Comparison of ENCODE assay signal across 25 cellular contexts in genomic region chr7:135669774-135670173, GRCh38. TPM values are rescaled to one million over a fixed set of nuclear protein-coding genes. Genes with fewer than 3 reads are reported as not detected.
DNase-seq lines count a peak whose midpoint lies in the region; ATAC-seq and TF ChIP-seq lines count a peak whose summit lies in the region.
"Had no signal": no experiment of that assay in that cellular context is flagged by ENCODE, and none has a peak within 500 bp of the region (broad histone marks: within the 10 kb centered on the region; RNA-seq: fewer than 3 reads in every experiment).

No MANE protein-coding gene starts in this region.

- dilution Hi-C loops in mammary epithelial cell (cut with HindIII; ENCODE audit: low sequenced_read_pairs), result no loop called here

- in situ Hi-C loops in mammary epithelial cell (cut with MboI; ENCODE audit: low sequenced_read_pairs in 2 of 2), result loop anchor here in 1 of 2 donors (5.0 kb wide), 2 partner anchors 128 to 338 kb away; no protein-coding TSS in a partner anchor

- ATAC-seq in heart right ventricle (peak in 3 of 8 donors; percentile 38 to 51 (median 43)), Right ventricle myocardium inferior (no peak), thoracic aorta (ENCODE audit: insufficient number of reproducible peaks, low FRiP score, low read depth) (no peak), HG02642 (IDR thresholded peaks at IDR 0.05; ENCODE audit: poor library complexity, unreplicated experiment) (no peak), HG02870 (IDR thresholded peaks at IDR 0.05; ENCODE audit: unreplicated experiment) (no peak)
- ATAC-seq: HCT116 had no signal

- H3K9ac ChIP-seq in mammary epithelial cell (ENCODE audit: insufficient read depth, low read length), result no peak overlapping the region

- peak overlapping the region; percentile 73 for H3K4me2 ChIP-seq in mammary epithelial cell (ENCODE audit: insufficient read depth, low read depth, low read length)

- H3K4me1 ChIP-seq in heart right ventricle (peaks cover 2 to 85% (median 67%) of the 10 kb centered on the region in 9 donors), mammary epithelial cell (ENCODE audit: insufficient read depth, low read length) (peaks cover 38% of the 10 kb centered on the region), mesodermal cell (ENCODE audit: control insufficient read depth, insufficient read depth, low read length, poor library complexity, severe bottlenecking) (peaks cover 13% of the 10 kb centered on the region), thoracic aorta (ENCODE audit: control insufficient read depth in 1 of 2, low read depth in 2 of 2) (peaks cover 8 to 67% of the 10 kb centered on the region in 2 donors)

- DNase-seq in heart right ventricle (no peak), Right ventricle myocardium inferior (ENCODE audit: missing footprints) (no peak), mammary epithelial cell (no peak), thoracic aorta (ENCODE audit: low spot score) (no peak)
- no peak for DNase-seq in activated CD4-positive, alpha-beta memory T cell treated with anti-CD3 and anti-CD28 coated beads, Interleukin-2, amount 10 ng/mL, durations not matched to agents 7 days and 5 days
- DNase-seq: activated naive CD4-positive, alpha-beta T cell treated with anti-CD3 and anti-CD28 coated beads, Interleukin-2, amount 50 U/mL, for 16 hours; activated T-cell treated with anti-CD3 and anti-CD28 coated beads, Interleukin-2, amount 50 U/mL, for 48 hours; DND-41; glutamatergic neuron; Kasumi-1; left cardiac atrium; NCI-H1048; NCI-H1930; NCI-H748 treated with DMSO at 0.1 percent for 48 hours; T-helper 1 cell; trophoblast cell had no signal

- CTCF ChIA-PET in mammary epithelial cell (lab: Charles Lee; ENCODE audit: low non-redundant PET), result no interaction called here
- CTCF ChIA-PET in activated CD4-positive, alpha-beta memory T cell treated with anti-CD3 and anti-CD28 coated beads, Interleukin-2, amount 10 ng/mL, durations not matched to agents 7 days and 5 days (lab: Charles Lee), result interaction anchor here (1.1 kb wide), 1 partner anchor 25 kb away, joined by 5 read pairs; no protein-coding TSS in a partner anchor

- no peak overlapping the region for H3K27ac Mint-ChIP-seq in activated CD4-positive, alpha-beta memory T cell treated with anti-CD3 and anti-CD28 coated beads, Interleukin-2, amount 10 ng/mL, durations not matched to agents 7 days and 5 days
- H3K27ac Mint-ChIP-seq: stimulated activated naive CD8-positive, alpha-beta T cell treated with anti-CD3 and anti-CD28 coated beads, Interleukin-15, Interleukin-2, amounts not matched to agents 100 ng/mL and 50 ng/mL, for 24 hours had no signal

- 28 to 49% methylated on average over 1 of the region's 1 CpG for WGBS in heart right ventricle, 2 donors
- 100% methylated on average over 1 of the region's 1 CpG for WGBS in mammary epithelial cell (ENCODE audit: low coverage, missing lambda C conversion rate)
- WGBS in mesodermal cell (ENCODE audit: insufficient coverage in 2 of 2), 2 experiments, result 86 to 100% methylated on average over 1 of the region's 1 CpG

- no peak overlapping the region for H3K4me3 Mint-ChIP-seq in activated CD4-positive, alpha-beta memory T cell treated with anti-CD3 and anti-CD28 coated beads, Interleukin-2, amount 10 ng/mL, durations not matched to agents 7 days and 5 days
- H3K4me3 Mint-ChIP-seq: stimulated activated naive CD8-positive, alpha-beta T cell treated with anti-CD3 and anti-CD28 coated beads, Interleukin-15, Interleukin-2, amounts not matched to agents 100 ng/mL and 50 ng/mL, for 24 hours had no signal

- H3K9me3 ChIP-seq in heart right ventricle (no peaks in the 10 kb centered on the region), mammary epithelial cell (replicated peaks; ENCODE audit: insufficient read depth, low read length) (no peaks in the 10 kb centered on the region), mesodermal cell (ENCODE audit: control insufficient read depth, low read length) (peaks cover 9% of the 10 kb centered on the region), thoracic aorta (no peaks in the 10 kb centered on the region)

- H3K27me3 ChIP-seq in heart right ventricle (no peaks in the 10 kb centered on the region), mammary epithelial cell (ENCODE audit: insufficient read depth, low read length) (no peaks in the 10 kb centered on the region), thoracic aorta (replicated peaks; ENCODE audit: insufficient read depth) (no peaks in the 10 kb centered on the region)
- H3K27me3 ChIP-seq: BLaER1 treated with 17β-estradiol and CSF1 and Interleukin-3, amounts not matched to agents 10 nM and 100 nM had no signal

- H4K20me1 ChIP-seq in mammary epithelial cell (ENCODE audit: insufficient read depth, low read length), result no peaks in the 10 kb centered on the region

- H2AFZ ChIP-seq in mammary epithelial cell (ENCODE audit: low read depth, low read length), result no peak overlapping the region

- H3K4me1 Mint-ChIP-seq in activated CD4-positive, alpha-beta memory T cell treated with anti-CD3 and anti-CD28 coated beads, Interleukin-2, amount 10 ng/mL, durations not matched to agents 7 days and 5 days, result peaks cover 16% of the 10 kb centered on the region

- BruUV-seq in mammary epithelial cell (replicated peaks; lab: Mats Ljungman, UMichigan), result no TSS peak

- no peaks in the 10 kb centered on the region for H3K9me3 Mint-ChIP-seq in activated CD4-positive, alpha-beta memory T cell treated with anti-CD3 and anti-CD28 coated beads, Interleukin-2, amount 10 ng/mL, durations not matched to agents 7 days and 5 days

- intact Hi-C loops in heart right ventricle (cut with DNase I), result loop anchor here (5.0 to 10.0 kb wide), 12 partner anchors 78 to 345 kb away; partner anchors contain the start of genes FAM180A (in 1 of the 10) and MTPN (in 1 of the 10)
- intact Hi-C loops in Right ventricle myocardium inferior (cut with DNase I), result loop anchor here (5.0 to 10.0 kb wide), 3 partner anchors 43 to 345 kb away; no protein-coding TSS in a partner anchor
- intact Hi-C loops in mammary epithelial cell (cut with micrococcal nuclease), result loop anchor here (10.0 kb wide), 1 partner anchor 255 kb away; no protein-coding TSS in a partner anchor

- H3K36me3 Mint-ChIP-seq in activated CD4-positive, alpha-beta memory T cell treated with anti-CD3 and anti-CD28 coated beads, Interleukin-2, amount 10 ng/mL, durations not matched to agents 7 days and 5 days (ENCODE audit: low read depth), result peaks cover 21% of the 10 kb centered on the region

- peaks cover 87% of the 10 kb centered on the region for H3K79me2 ChIP-seq in mammary epithelial cell (ENCODE audit: insufficient read depth, low read length)

- H3K36me3 ChIP-seq in heart right ventricle (peaks cover 0 to 20% (median 6%) of the 10 kb centered on the region in 9 donors), mammary epithelial cell (ENCODE audit: insufficient read depth, low read length) (peaks cover 7% of the 10 kb centered on the region), mesodermal cell (ENCODE audit: control insufficient read depth, insufficient read depth, low read length) (peaks cover 36% of the 10 kb centered on the region), thoracic aorta (no peaks in the 10 kb centered on the region)

- no peaks in the 10 kb centered on the region for H3K27me3 Mint-ChIP-seq in activated CD4-positive, alpha-beta memory T cell treated with anti-CD3 and anti-CD28 coated beads, Interleukin-2, amount 10 ng/mL, durations not matched to agents 7 days and 5 days
- H3K27me3 Mint-ChIP-seq: stimulated activated naive CD8-positive, alpha-beta T cell treated with anti-CD3 and anti-CD28 coated beads, Interleukin-15, Interleukin-2, amounts not matched to agents 100 ng/mL and 50 ng/mL, for 24 hours had no signal

- H3K4me3 ChIP-seq in heart right ventricle, result no peak overlapping the region
- no peak overlapping the region for H3K4me3 ChIP-seq in mammary epithelial cell (replicated peaks in 1 of 3; ENCODE audit: insufficient read depth in 1 of 3, low read depth in 2 of 3, low read length in 3 of 3)
- no peak overlapping the region for H3K4me3 ChIP-seq in mesodermal cell (ENCODE audit: extremely low read depth, insufficient read depth, low read length, poor library complexity, severe bottlenecking)
- H3K4me3 ChIP-seq in thoracic aorta, result no peak overlapping the region
- H3K4me3 ChIP-seq: BLaER1 treated with 17β-estradiol and CSF1 and Interleukin-3, amounts not matched to agents 10 nM and 100 nM had no signal

- H3K27ac ChIP-seq in heart right ventricle (peak overlapping the region in 7 of 10 donors; percentile 3 to 63 (median 53)), mammary epithelial cell (ENCODE audit: insufficient read depth, low read depth, low read length) (peak overlapping the region; percentile 18), mesodermal cell (ENCODE audit: low read depth, low read length, severe bottlenecking) (peak overlapping the region; percentile 24), thoracic aorta (peak overlapping the region; percentile 4 to 55)
- H3K27ac ChIP-seq: BLaER1 treated with 17β-estradiol and CSF1 and Interleukin-3, amounts not matched to agents 10 nM and 100 nM had no signal

- POLR2A ChIA-PET in activated CD4-positive, alpha-beta memory T cell treated with anti-CD3 and anti-CD28 coated beads, Interleukin-2, amount 10 ng/mL, durations not matched to agents 7 days and 5 days (lab: Charles Lee), result no interaction called here

- TF ChIP-seq CTCF in heart right ventricle (IDR thresholded peaks at IDR 0.05), result no peak
- no peak for TF ChIP-seq CTCF in mammary epithelial cell (conservative IDR thresholded peaks at IDR 0.05 in 1 of 2, IDR thresholded peaks at IDR 0.05 in 1 of 2; ENCODE audit: extremely low read depth in 1 of 2, insufficient read depth in 1 of 2, low read depth in 1 of 2, low read length in 2 of 2)
- no peak for TF ChIP-seq CTCF in thoracic aorta (IDR thresholded peaks at IDR 0.05)

RNA-seq across cellular contexts. Expression of gene STMP1, which starts 7.5 kb away (rescaled TPM):
- total RNA-seq in heart right ventricle (10 to 100 TPM; 26.5 to 35.6 (median 28.6) TPM), Right ventricle myocardium inferior (27.4 TPM), mammary epithelial cell (10 to 100 TPM; 19.5 to 39.3 TPM), thoracic aorta (10 to 100 TPM; 15.7 to 48.5 TPM)
- polyA plus RNA-seq in heart right ventricle (10 to 100 TPM; 25.7 to 26.3 TPM), mammary epithelial cell (16.7 TPM)
- polyA minus RNA-seq in mammary epithelial cell, result 33.8 TPM
- 52.6 TPM for polyA plus RNA-seq in mesodermal cell (2013, experiment 1 of 2)
- polyA plus RNA-seq in mesodermal cell (2013, experiment 2 of 2), result 58.0 TPM
- 10 to 100 TPM; 19.7 to 20.5 TPM for total RNA-seq in activated CD4-positive, alpha-beta memory T cell treated with anti-CD3 and anti-CD28 coated beads, Interleukin-2, amount 10 ng/mL, durations not matched to agents 7 days and 5 days

RNA-seq across cellular contexts. Expression of gene SLC13A4, which starts 58.2 kb away (rescaled TPM):
- total RNA-seq in heart right ventricle (under 1 TPM in 8 of 10 donors, not detected in 2; 0.08 to 0.87 (median 0.56) TPM), Right ventricle myocardium inferior (not detected), mammary epithelial cell (not detected), thoracic aorta (1 to 10 TPM; 2.0 to 2.1 TPM)
- polyA plus RNA-seq in heart right ventricle (1 to 10 TPM in 1 of 2 donors, under 1 TPM in 1; 0.12 to 2.8 TPM), mammary epithelial cell (0.06 TPM)
- not detected for polyA minus RNA-seq in mammary epithelial cell
- 1.6 TPM for polyA plus RNA-seq in mesodermal cell (2013, experiment 1 of 2)
- 1.5 TPM for polyA plus RNA-seq in mesodermal cell (2013, experiment 2 of 2)
- not detected for total RNA-seq in activated CD4-positive, alpha-beta memory T cell treated with anti-CD3 and anti-CD28 coated beads, Interleukin-2, amount 10 ng/mL, durations not matched to agents 7 days and 5 days
- total RNA-seq: activated CD8-positive, alpha-beta memory T cell treated with anti-CD3 and anti-CD28 coated beads for 36 hours; left cardiac atrium; mononuclear cell; pulmonary artery endothelial cell had no signal
